In genomic region chr1:61079898-61080336, GRCh38 we compare ENCODE assay signal across 1 cellular context.
TF ChIP-seq lines count a peak whose summit lies in the region.

No MANE protein-coding gene starts in this region.

TF ChIP-seq in HepG2, 621 proteins besides CTCF, POLR2A, EP300 and RAD21 (continued from another document and continues in another):
- TF ChIP-seq MLX (CRISPR knock-in tag; IDR thresholded peaks at IDR 0.05) (no peak), ZNF652 (CRISPR knock-in tag; IDR thresholded peaks at IDR 0.05; ENCODE audit: borderline replicate concordance, low read depth) (peak; percentile 16; the same call in 1 of the 2 replicates), KDM6A (CRISPR knock-in tag; IDR thresholded peaks at IDR 0.05; ENCODE audit: low read depth) (no peak), NR2C2 (CRISPR knock-in tag; IDR thresholded peaks at IDR 0.05; ENCODE audit: borderline replicate concordance) (no peak), SMARCC2 (IDR thresholded peaks at IDR 0.05) (no peak), BCL6 (CRISPR knock-in tag; IDR thresholded peaks at IDR 0.05) (peak; percentile 72), FOXA3 (CRISPR knock-in tag; IDR thresholded peaks at IDR 0.05) (peak; percentile 22; the same call in 1 of the 2 replicates), HHEX (CRISPR knock-in tag; IDR thresholded peaks at IDR 0.05) (no peak), RFXAP (CRISPR knock-in tag; IDR thresholded peaks at IDR 0.05; ENCODE audit: borderline replicate concordance) (no peak), ISL2 (CRISPR knock-in tag; IDR thresholded peaks at IDR 0.05) (0 out of 2 replicates have a peak, but pooled peaks have one; percentile 18), ZNF468 (CRISPR knock-in tag; IDR thresholded peaks at IDR 0.05) (no peak), SRSF9 (IDR thresholded peaks at IDR 0.05; ENCODE audit: borderline replicate concordance, insufficient read depth, low read depth, low read length, poor library complexity, severe bottlenecking) (no peak), HOXA3 (CRISPR knock-in tag; IDR thresholded peaks at IDR 0.05) (peak; percentile 37; the same call in 1 of the 2 replicates), MXD4 (CRISPR knock-in tag; IDR thresholded peaks at IDR 0.05) (no peak), ATF7 (IDR thresholded peaks at IDR 0.05) (no peak), ATF7 (CRISPR knock-in tag; IDR thresholded peaks at IDR 0.05) (no peak), SP4 (CRISPR knock-in tag; IDR thresholded peaks at IDR 0.05) (no peak), STAT6 (CRISPR knock-in tag; IDR thresholded peaks at IDR 0.05; ENCODE audit: borderline replicate concordance) (no peak), SOX5 (CRISPR knock-in tag; IDR thresholded peaks at IDR 0.05; ENCODE audit: borderline replicate concordance) (peak; percentile 56; the same call in 1 of the 2 replicates), POLR2AphosphoS5 (IDR thresholded peaks at IDR 0.05; ENCODE audit: low read depth, low read length) (no peak), ZNF788 (CRISPR knock-in tag; IDR thresholded peaks at IDR 0.05; ENCODE audit: borderline replicate concordance) (peak; percentile 34; the same call in 1 of the 2 replicates), RBM22 (optimal IDR thresholded peaks at IDR 0.05; ENCODE audit: low read length) (no peak), ZNF34 (CRISPR knock-in tag; IDR thresholded peaks at IDR 0.05; ENCODE audit: borderline replicate concordance) (no peak), ZNF629 (CRISPR knock-in tag; conservative IDR thresholded peaks at IDR 0.05) (0 out of 2 replicates have a peak, but pooled peaks have one; percentile 8), ZIK1 (CRISPR knock-in tag; IDR thresholded peaks at IDR 0.05; ENCODE audit: borderline replicate concordance, low read depth) (no peak), ZNF160 (CRISPR knock-in tag; IDR thresholded peaks at IDR 0.05) (no peak), NR2F6 (IDR thresholded peaks at IDR 0.05) (no peak), NR2F6 (CRISPR knock-in tag; IDR thresholded peaks at IDR 0.05) (0 out of 2 replicates have a peak, but pooled peaks have one; percentile 20), CREB1 (IDR thresholded peaks at IDR 0.05) (no peak), CREB1 (CRISPR knock-in tag; IDR thresholded peaks at IDR 0.05) (peak; percentile 66), FLYWCH1 (CRISPR knock-in tag; IDR thresholded peaks at IDR 0.05) (no peak), NFATC3 (CRISPR knock-in tag; IDR thresholded peaks at IDR 0.05) (no peak), MTF2 (CRISPR knock-in tag; IDR thresholded peaks at IDR 0.05; ENCODE audit: borderline replicate concordance) (no peak), MATR3 (CRISPR knock-in tag; IDR thresholded peaks at IDR 0.05) (no peak), HMG20B (CRISPR knock-in tag; conservative IDR thresholded peaks at IDR 0.05) (no peak), DNMT3B (CRISPR knock-in tag; conservative IDR thresholded peaks at IDR 0.05) (no peak), ASH2L (IDR thresholded peaks at IDR 0.05; ENCODE audit: insufficient read length, low read depth, low read length) (peak; percentile 85), PRMT3 (CRISPR knock-in tag; IDR thresholded peaks at IDR 0.05; ENCODE audit: borderline replicate concordance, low read depth) (no peak), TCF7 (IDR thresholded peaks at IDR 0.05; ENCODE audit: low read depth) (no peak), ATRX (CRISPR knock-in tag; IDR thresholded peaks at IDR 0.05; ENCODE audit: borderline replicate concordance) (no peak), HNRNPLL (IDR thresholded peaks at IDR 0.05; ENCODE audit: low read depth, low read length, poor library complexity, severe bottlenecking) (no peak), MEIS1 (CRISPR knock-in tag; IDR thresholded peaks at IDR 0.05; ENCODE audit: borderline replicate concordance) (no peak), ATF1 (CRISPR knock-in tag; IDR thresholded peaks at IDR 0.05) (no peak; the same call in 1 of the 2 replicates), FOXM1 (CRISPR knock-in tag; IDR thresholded peaks at IDR 0.05) (no peak), SALL2 (CRISPR knock-in tag; IDR thresholded peaks at IDR 0.05) (no peak), SMAD3 (CRISPR knock-in tag; IDR thresholded peaks at IDR 0.05) (no peak), TFDP2 (CRISPR knock-in tag; IDR thresholded peaks at IDR 0.05) (peak; percentile 47; the same call in 1 of the 2 replicates), ADNP (CRISPR knock-in tag; IDR thresholded peaks at IDR 0.05) (no peak), JUNB (CRISPR knock-in tag; IDR thresholded peaks at IDR 0.05; ENCODE audit: borderline replicate concordance) (no peak), RBFOX2 (IDR thresholded peaks at IDR 0.05; ENCODE audit: low read depth, low read length) (no peak), HINFP (CRISPR knock-in tag; IDR thresholded peaks at IDR 0.05; ENCODE audit: low read depth) (no peak), REPIN1 (CRISPR knock-in tag; IDR thresholded peaks at IDR 0.05; ENCODE audit: borderline replicate concordance, low read depth) (no peak), FOSL2 (CRISPR knock-in tag; IDR thresholded peaks at IDR 0.05) (peak; percentile 15; the same call in 1 of the 2 replicates), HDAC1 (CRISPR knock-in tag; IDR thresholded peaks at IDR 0.05) (peak; percentile 61; the same call in 1 of the 2 replicates), KDM1A (CRISPR knock-in tag; IDR thresholded peaks at IDR 0.05) (no peak)
- TF ChIP-seq, protein P1, sequence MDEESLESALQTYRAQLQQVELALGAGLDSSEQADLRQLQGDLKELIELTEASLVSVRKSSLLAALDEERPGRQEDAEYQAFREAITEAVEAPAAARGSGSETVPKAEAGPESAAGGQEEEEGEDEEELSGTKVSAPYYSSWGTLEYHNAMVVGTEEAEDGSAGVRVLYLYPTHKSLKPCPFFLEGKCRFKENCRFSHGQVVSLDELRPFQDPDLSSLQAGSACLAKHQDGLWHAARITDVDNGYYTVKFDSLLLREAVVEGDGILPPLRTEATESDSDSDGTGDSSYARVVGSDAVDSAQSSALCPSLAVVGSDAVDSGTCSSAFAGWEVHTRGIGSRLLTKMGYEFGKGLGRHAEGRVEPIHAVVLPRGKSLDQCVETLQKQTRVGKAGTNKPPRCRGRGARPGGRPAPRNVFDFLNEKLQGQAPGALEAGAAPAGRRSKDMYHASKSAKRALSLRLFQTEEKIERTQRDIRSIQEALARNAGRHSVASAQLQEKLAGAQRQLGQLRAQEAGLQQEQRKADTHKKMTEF (CRISPR knock-in tag; IDR thresholded peaks at IDR 0.05) = peak; percentile 63; the same call in 1 of the 2 replicates
- TF ChIP-seq, protein P2, sequence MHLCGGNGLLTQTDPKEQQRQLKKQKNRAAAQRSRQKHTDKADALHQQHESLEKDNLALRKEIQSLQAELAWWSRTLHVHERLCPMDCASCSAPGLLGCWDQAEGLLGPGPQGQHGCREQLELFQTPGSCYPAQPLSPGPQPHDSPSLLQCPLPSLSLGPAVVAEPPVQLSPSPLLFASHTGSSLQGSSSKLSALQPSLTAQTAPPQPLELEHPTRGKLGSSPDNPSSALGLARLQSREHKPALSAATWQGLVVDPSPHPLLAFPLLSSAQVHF (CRISPR knock-in tag; IDR thresholded peaks at IDR 0.05) = no peak
- TF ChIP-seq, protein P3, sequence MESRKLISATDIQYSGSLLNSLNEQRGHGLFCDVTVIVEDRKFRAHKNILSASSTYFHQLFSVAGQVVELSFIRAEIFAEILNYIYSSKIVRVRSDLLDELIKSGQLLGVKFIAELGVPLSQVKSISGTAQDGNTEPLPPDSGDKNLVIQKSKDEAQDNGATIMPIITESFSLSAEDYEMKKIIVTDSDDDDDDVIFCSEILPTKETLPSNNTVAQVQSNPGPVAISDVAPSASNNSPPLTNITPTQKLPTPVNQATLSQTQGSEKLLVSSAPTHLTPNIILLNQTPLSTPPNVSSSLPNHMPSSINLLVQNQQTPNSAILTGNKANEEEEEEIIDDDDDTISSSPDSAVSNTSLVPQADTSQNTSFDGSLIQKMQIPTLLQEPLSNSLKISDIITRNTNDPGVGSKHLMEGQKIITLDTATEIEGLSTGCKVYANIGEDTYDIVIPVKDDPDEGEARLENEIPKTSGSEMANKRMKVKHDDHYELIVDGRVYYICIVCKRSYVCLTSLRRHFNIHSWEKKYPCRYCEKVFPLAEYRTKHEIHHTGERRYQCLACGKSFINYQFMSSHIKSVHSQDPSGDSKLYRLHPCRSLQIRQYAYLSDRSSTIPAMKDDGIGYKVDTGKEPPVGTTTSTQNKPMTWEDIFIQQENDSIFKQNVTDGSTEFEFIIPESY (CRISPR knock-in tag; IDR thresholded peaks at IDR 0.05) = no peak
- TF ChIP-seq, protein P4, sequence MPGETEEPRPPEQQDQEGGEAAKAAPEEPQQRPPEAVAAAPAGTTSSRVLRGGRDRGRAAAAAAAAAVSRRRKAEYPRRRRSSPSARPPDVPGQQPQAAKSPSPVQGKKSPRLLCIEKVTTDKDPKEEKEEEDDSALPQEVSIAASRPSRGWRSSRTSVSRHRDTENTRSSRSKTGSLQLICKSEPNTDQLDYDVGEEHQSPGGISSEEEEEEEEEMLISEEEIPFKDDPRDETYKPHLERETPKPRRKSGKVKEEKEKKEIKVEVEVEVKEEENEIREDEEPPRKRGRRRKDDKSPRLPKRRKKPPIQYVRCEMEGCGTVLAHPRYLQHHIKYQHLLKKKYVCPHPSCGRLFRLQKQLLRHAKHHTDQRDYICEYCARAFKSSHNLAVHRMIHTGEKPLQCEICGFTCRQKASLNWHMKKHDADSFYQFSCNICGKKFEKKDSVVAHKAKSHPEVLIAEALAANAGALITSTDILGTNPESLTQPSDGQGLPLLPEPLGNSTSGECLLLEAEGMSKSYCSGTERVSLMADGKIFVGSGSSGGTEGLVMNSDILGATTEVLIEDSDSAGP (CRISPR knock-in tag; IDR thresholded peaks at IDR 0.05; ENCODE audit: borderline replicate concordance) = peak; percentile 34; the same call in 1 of the 2 replicates
